ENCODE assay signal across 10 cellular contexts in genomic region chr17:29587591-29587990, GRCh38. TPM values are rescaled to one million over a fixed set of nuclear protein-coding genes. Genes with fewer than 3 reads are reported as not detected.
A peak's percentile ranks its signal among the peaks of the same experiment; 100 is the strongest.
DNase-seq lines count a peak whose midpoint lies in the region; ATAC-seq and FAIRE-seq lines count a peak whose summit lies in the region.
"Had no signal": no experiment of that assay in that cellular context is flagged by ENCODE, and none has a peak within 500 bp of the region (broad histone marks: within the 10 kb centered on the region; RNA-seq: fewer than 3 reads in every experiment).

No MANE protein-coding gene starts in this region.

- peak overlapping the region; percentile 95 for H3K4me3 Mint-ChIP-seq in activated T-cell treated with anti-CD3 and anti-CD28 coated beads, Interleukin-2, amount 50 U/mL, for 4 hours
- peak overlapping the region; percentile 90 for H3K4me3 Mint-ChIP-seq in activated naive CD8-positive, alpha-beta T cell treated with anti-CD3 and anti-CD28 coated beads for 36 hours
- peak overlapping the region; percentile 87 to 93 (median 88) for H3K4me3 Mint-ChIP-seq in immature natural killer cell

- no peaks in the 10 kb centered on the region for H3K27me3 ChIP-seq in small intestine (ENCODE audit: control insufficient read depth in 2 of 2, insufficient read depth in 2 of 2, low read length in 2 of 2)

- H3K36me3 ChIP-seq in small intestine (ENCODE audit: control insufficient read depth in 2 of 2, insufficient read depth in 2 of 2, low read length in 2 of 2), result no peaks in the 10 kb centered on the region

- no peaks in the 10 kb centered on the region for H3K9me3 ChIP-seq in small intestine (ENCODE audit: control insufficient read depth, low read depth)

- no peak overlapping the region for H3K4me3 ChIP-seq in small intestine (ENCODE audit: low read depth in 1 of 2, low read length in 2 of 2)

- no peak for DNase-seq in activated T-cell treated with anti-CD3 and anti-CD28 coated beads, Interleukin-2, amount 50 U/mL, for 4 hours
- DNase-seq in activated T-cell treated with anti-CD3 and anti-CD28 coated beads, Interleukin-2, amount 50 U/mL, for 48 hours, result no peak
- no peak for DNase-seq in activated naive CD8-positive, alpha-beta T cell treated with anti-CD3 and anti-CD28 coated beads for 36 hours
- DNase-seq in immature natural killer cell (no peak), small intestine (no peak), frontal cortex (ENCODE audit: low spot score in 2 of 2) (no peak)
- DNase-seq: activated CD4-positive, alpha-beta T cell treated with anti-CD3 and anti-CD28 coated beads for 48 hours; NCI-H187 had no signal

- H3K27ac ChIP-seq in temporal lobe (ENCODE audit: low read depth, low read length) (peak overlapping the region; percentile 84), small intestine (ENCODE audit: low read depth in 1 of 2, low read length in 1 of 2) (peak overlapping the region in 1 of 2 donors; percentile 77)

- H3K4me1 ChIP-seq in small intestine (ENCODE audit: control insufficient read depth in 2 of 2, insufficient read depth in 1 of 2, low read depth in 1 of 2, low read length in 1 of 2), result peaks cover 2 to 9% of the 10 kb centered on the region in 2 donors

- H3K27ac Mint-ChIP-seq in activated naive CD8-positive, alpha-beta T cell treated with anti-CD3 and anti-CD28 coated beads for 36 hours, result peak overlapping the region; percentile 84
- H3K27ac Mint-ChIP-seq in immature natural killer cell, result peak overlapping the region; percentile 72 to 94 (median 87)

- H3K36me3 Mint-ChIP-seq in activated T-cell treated with anti-CD3 and anti-CD28 coated beads, Interleukin-2, amount 50 U/mL, for 4 hours (ENCODE audit: insufficient read depth), result no peaks in the 10 kb centered on the region
- H3K36me3 Mint-ChIP-seq in activated naive CD8-positive, alpha-beta T cell treated with anti-CD3 and anti-CD28 coated beads for 36 hours, result peaks cover 17% of the 10 kb centered on the region
- H3K36me3 Mint-ChIP-seq in immature natural killer cell, result no peaks in the 10 kb centered on the region

- WGBS in small intestine, 3 donors, result 84 to 90% (median 85%) methylated on average over 6 of the region's 6 CpGs

- no peaks in the 10 kb centered on the region for H3K27me3 Mint-ChIP-seq in activated T-cell treated with anti-CD3 and anti-CD28 coated beads, Interleukin-2, amount 50 U/mL, for 4 hours (ENCODE audit: low read depth)
- no peaks in the 10 kb centered on the region for H3K27me3 Mint-ChIP-seq in activated naive CD8-positive, alpha-beta T cell treated with anti-CD3 and anti-CD28 coated beads for 36 hours
- peaks cover 0 to 7% (median 5%) of the 10 kb centered on the region in 3 donors for H3K27me3 Mint-ChIP-seq in immature natural killer cell (ENCODE audit: low read depth in 3 of 3)

- FAIRE-seq in small intestine (lab: Jason Lieb, UNC), result no peak
- no peak for FAIRE-seq in frontal cortex (lab: Jason Lieb, UNC)

- H3K4me1 Mint-ChIP-seq in activated T-cell treated with anti-CD3 and anti-CD28 coated beads, Interleukin-2, amount 50 U/mL, for 4 hours (ENCODE audit: low read depth), result peaks cover 61% of the 10 kb centered on the region
- peaks cover 61% of the 10 kb centered on the region for H3K4me1 Mint-ChIP-seq in activated naive CD8-positive, alpha-beta T cell treated with anti-CD3 and anti-CD28 coated beads for 36 hours
- peaks cover 68 to 78% of the 10 kb centered on the region in 2 donors for H3K4me1 Mint-ChIP-seq in immature natural killer cell

- ATAC-seq in activated T-cell treated with anti-CD3 and anti-CD28 coated beads, Interleukin-2, amount 50 U/mL, for 4 hours, result no peak
- ATAC-seq in HG03039 (IDR thresholded peaks at IDR 0.05; ENCODE audit: unreplicated experiment), result no peak

- no peaks in the 10 kb centered on the region for H3K9me3 Mint-ChIP-seq in activated T-cell treated with anti-CD3 and anti-CD28 coated beads, Interleukin-2, amount 50 U/mL, for 4 hours
- H3K9me3 Mint-ChIP-seq in activated naive CD8-positive, alpha-beta T cell treated with anti-CD3 and anti-CD28 coated beads for 36 hours, result no peaks in the 10 kb centered on the region
- no peaks in the 10 kb centered on the region for H3K9me3 Mint-ChIP-seq in immature natural killer cell

RNA-seq across cellular contexts. Expression of gene GIT1, which starts 1.9 kb away (rescaled TPM):
- total RNA-seq in activated T-cell treated with anti-CD3 and anti-CD28 coated beads, Interleukin-2, amount 50 U/mL, for 4 hours, result 10 to 100 TPM; 79.3 to 91.3 (median 90.8) TPM
- total RNA-seq in activated naive CD8-positive, alpha-beta T cell treated with anti-CD3 and anti-CD28 coated beads for 36 hours, result 10 to 100 TPM; 63.5 to 63.7 TPM
- polyA plus RNA-seq in immature natural killer cell, result 1 to 10 TPM; 2.3 to 8.9 (median 5.1) TPM
- total RNA-seq in temporal lobe, result 42.5 TPM
- polyA plus RNA-seq in small intestine, result 10 to 100 TPM; 19.7 to 29.0 (median 21.9) TPM
- total RNA-seq in frontal cortex, result 30.6 TPM

RNA-seq across cellular contexts. Expression of gene ANKRD13B, which starts 5.3 kb away (rescaled TPM):
- 10 to 100 TPM; 33.3 to 40.7 (median 40.4) TPM for total RNA-seq in activated T-cell treated with anti-CD3 and anti-CD28 coated beads, Interleukin-2, amount 50 U/mL, for 4 hours
- 10 to 100 TPM; 17.9 to 20.8 TPM for total RNA-seq in activated naive CD8-positive, alpha-beta T cell treated with anti-CD3 and anti-CD28 coated beads for 36 hours
- polyA plus RNA-seq in immature natural killer cell, result under 1 TPM in 1 of 3 donors, not detected in 2; 0.18 TPM
- 23.1 TPM for total RNA-seq in temporal lobe
- polyA plus RNA-seq in small intestine, result 1 to 10 TPM in 2 of 3 donors, not detected in 1; 3.0 to 4.0 TPM
- total RNA-seq in frontal cortex, result 19.6 TPM

RNA-seq across cellular contexts. Expression of gene TP53I13, which starts 19.1 kb away (rescaled TPM):
- total RNA-seq in activated T-cell treated with anti-CD3 and anti-CD28 coated beads, Interleukin-2, amount 50 U/mL, for 4 hours, result 10 to 100 TPM; 40.9 to 53.9 (median 42.1) TPM
- total RNA-seq in activated naive CD8-positive, alpha-beta T cell treated with anti-CD3 and anti-CD28 coated beads for 36 hours, result 10 to 100 TPM; 31.2 to 35.3 TPM
- polyA plus RNA-seq in immature natural killer cell (10 to 100 TPM; 41.6 to 50.5 (median 47.0) TPM), small intestine (100 to 1,000 TPM in 2 of 3 donors, 10 to 100 TPM in 1; 66.4 to 326 (median 304) TPM)
- total RNA-seq in temporal lobe (4.4 TPM), frontal cortex (4.9 TPM)

RNA-seq across cellular contexts. Expression of gene ABHD15, which starts 20.8 kb away (rescaled TPM):
- total RNA-seq in activated T-cell treated with anti-CD3 and anti-CD28 coated beads, Interleukin-2, amount 50 U/mL, for 4 hours, result 10 to 100 TPM in 1 of 3 donors, 1 to 10 TPM in 2; 7.6 to 10.6 (median 9.9) TPM
- total RNA-seq in activated naive CD8-positive, alpha-beta T cell treated with anti-CD3 and anti-CD28 coated beads for 36 hours, result 1 to 10 TPM; 8.6 to 8.8 TPM
- 10 to 100 TPM; 31.6 to 36.7 (median 34.0) TPM for polyA plus RNA-seq in immature natural killer cell
- total RNA-seq in temporal lobe, result 0.74 TPM
- polyA plus RNA-seq in small intestine, result 1 to 10 TPM; 6.5 to 9.4 (median 8.7) TPM
- 0.41 TPM for total RNA-seq in frontal cortex

RNA-seq across cellular contexts. Expression of gene CORO6, which starts 35.1 kb away (rescaled TPM):
- 10 to 100 TPM in 2 of 3 donors, 1 to 10 TPM in 1; 9.8 to 12.3 (median 11.8) TPM for total RNA-seq in activated T-cell treated with anti-CD3 and anti-CD28 coated beads, Interleukin-2, amount 50 U/mL, for 4 hours
- total RNA-seq in activated naive CD8-positive, alpha-beta T cell treated with anti-CD3 and anti-CD28 coated beads for 36 hours, result 1 to 10 TPM; 8.9 to 9.4 TPM
- polyA plus RNA-seq in immature natural killer cell (1 to 10 TPM in 1 of 3 donors, under 1 TPM in 2; 0.12 to 1.3 (median 0.38) TPM), small intestine (1 to 10 TPM in 2 of 3 donors, under 1 TPM in 1; 0.67 to 7.3 (median 1.4) TPM)
- total RNA-seq in temporal lobe (0.98 TPM), frontal cortex (0.82 TPM)
